In genomic region chr13:74136089-74136658, GRCh38 we compare ENCODE assay signal across 8 cellular contexts. TPM values are rescaled to one million over a fixed set of nuclear protein-coding genes. Genes with fewer than 3 reads are reported as not detected.
DNase-seq lines count a peak whose midpoint lies in the region; ATAC-seq and TF ChIP-seq lines count a peak whose summit lies in the region.

No MANE protein-coding gene starts in this region.

- H3K36me3 ChIP-seq in DOHH2 (ENCODE audit: control insufficient read depth, low read length) (peaks cover 12% of the 10 kb centered on the region; the same call in 1 of the 2 replicates), neutrophil (no peaks in the 10 kb centered on the region), aorta (ENCODE audit: control insufficient read depth in 1 of 2, insufficient read depth in 2 of 2, low read length in 1 of 2) (no peaks in the 10 kb centered on the region)

- H3K79me2 ChIP-seq in DOHH2 (ENCODE audit: control insufficient read depth, low read length): peaks cover 33% of the 10 kb centered on the region

- H3K4me2 ChIP-seq in DOHH2 (ENCODE audit: low read length): peak overlapping the region; percentile 94

- H4K20me1 ChIP-seq in DOHH2 (ENCODE audit: control insufficient read depth, insufficient read depth, low read depth, low read length): peaks cover 7% of the 10 kb centered on the region; the same call in 1 of the 2 replicates

- intact Hi-C loops in aorta (cut with DNase I): loop anchor here (5.0 to 10.0 kb wide), 6 partner anchors 76 to 371 kb away; no protein-coding TSS in a partner anchor

- H3F3A ChIP-seq in DOHH2 (ENCODE audit: control insufficient read depth, insufficient read depth): peaks cover 13% of the 10 kb centered on the region

- no peaks in the 10 kb centered on the region for H3K27me3 ChIP-seq in DOHH2 (ENCODE audit: control insufficient read depth, low read length)
- H3K27me3 ChIP-seq in neutrophil: peaks cover 94% of the 10 kb centered on the region
- no peaks in the 10 kb centered on the region for H3K27me3 ChIP-seq in aorta (ENCODE audit: control insufficient read depth in 1 of 2, insufficient read depth in 2 of 2, low read length in 1 of 2)

- H3K27ac ChIP-seq in DOHH2 (ENCODE audit: low read depth, low read length): peak overlapping the region; percentile 91
- H3K27ac ChIP-seq in neutrophil: no peak overlapping the region
- peak overlapping the region; percentile 87 to 96 for H3K27ac ChIP-seq in aorta (ENCODE audit: low read depth in 1 of 2, low read length in 2 of 2)

- H3K9me2 ChIP-seq in DOHH2 (replicated peaks; ENCODE audit: control insufficient read depth, low read length): no peaks in the 10 kb centered on the region

- H3K4me3 ChIP-seq in DOHH2 (ENCODE audit: low read length) (peak overlapping the region; percentile 92), fibroblast of pulmonary artery (replicated peaks; ENCODE audit: low read depth, low read length) (peak overlapping the region; percentile 75), neutrophil (ENCODE audit: low read depth in 1 of 2, low read length in 1 of 2) (peak overlapping the region; percentile 43 to 65), aorta (ENCODE audit: low read length in 2 of 2) (peak overlapping the region; percentile 88 to 95)

- TF ChIP-seq CTCF in DOHH2 (IDR thresholded peaks at IDR 0.05; ENCODE audit: low read depth, low read length, poor library complexity, severe bottlenecking) (no peak), fibroblast of pulmonary artery (IDR thresholded peaks at IDR 0.05; ENCODE audit: low read length, missing control alignments) (peak; percentile 23), neutrophil (IDR thresholded peaks at IDR 0.05) (no peak)

- WGBS in aorta, 2 donors: 1% methylated on average over 27 of the region's 27 CpGs

- DNase-seq in NCI-H1417 treated with DMSO at 0.1 percent for 48 hours (lab: John Stamatoyannopoulos, UW) (peak; percentile 72), fibroblast of pulmonary artery (ENCODE audit: low read depth) (peak; percentile 61), aorta (peak; percentile 58 to 81)
- peak; percentile 70 for DNase-seq in activated CD8-positive, alpha-beta memory T cell treated with anti-CD3 and anti-CD28 coated beads, Interleukin-2, amount 50 U/mL, for 48 hours

- ATAC-seq in aorta (ENCODE audit: low FRiP score): peak; percentile 24
- no peak for ATAC-seq in HG03342 (IDR thresholded peaks at IDR 0.05; ENCODE audit: unreplicated experiment)
- no peak for ATAC-seq in HG02885 (IDR thresholded peaks at IDR 0.05; ENCODE audit: poor library complexity, unreplicated experiment)

- H3K4me1 ChIP-seq in DOHH2 (ENCODE audit: control insufficient read depth, low read length) (peaks cover 21% of the 10 kb centered on the region), neutrophil (ENCODE audit: control insufficient read depth in 1 of 2, insufficient read depth in 1 of 2, low read depth in 1 of 2, low read length in 1 of 2) (peaks cover 18 to 28% of the 10 kb centered on the region in 2 experiments), aorta (ENCODE audit: control insufficient read depth in 1 of 2, insufficient read depth in 2 of 2, low read length in 2 of 2) (peaks cover 0 to 1% of the 10 kb centered on the region in 2 donors)

- no peaks in the 10 kb centered on the region for H3K9me3 ChIP-seq in DOHH2 (ENCODE audit: control insufficient read depth, insufficient read depth, low read length)
- no peaks in the 10 kb centered on the region for H3K9me3 ChIP-seq in neutrophil
- H3K9me3 ChIP-seq in aorta (ENCODE audit: control insufficient read depth, low read length): no peaks in the 10 kb centered on the region

RNA-seq across cellular contexts. Expression of gene KLF12, which starts 2.0 kb away (rescaled TPM):
- 10 to 100 TPM; 29.5 to 30.9 TPM for total RNA-seq in aorta
- 1 to 10 TPM; 2.5 to 4.2 TPM for polyA plus RNA-seq in aorta
